Comparison of ENCODE assay signal across 22 cellular contexts in the genomic region with DNA sequence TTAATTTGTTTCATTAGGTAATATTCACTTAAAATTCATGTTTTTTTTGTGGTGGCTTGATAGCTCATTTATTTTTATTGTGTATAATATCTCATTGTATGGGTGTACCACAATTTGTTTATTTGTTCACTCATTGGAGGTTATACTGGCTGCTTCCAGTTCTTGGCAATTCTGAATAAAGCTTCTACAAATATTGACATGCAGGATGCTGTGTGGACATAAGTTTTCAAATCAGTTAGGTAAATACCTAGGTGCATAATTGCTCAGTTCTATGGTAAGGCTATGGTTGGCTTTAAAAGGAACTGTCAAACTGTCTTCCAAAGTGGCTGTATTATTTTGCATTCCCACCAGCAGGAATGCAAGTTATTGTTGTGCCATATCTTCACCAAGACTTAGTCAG.
"Had no signal": no experiment of that assay in that cellular context is flagged by ENCODE, and none has a peak within 500 bp of the region (broad histone marks: within the 10 kb centered on the region; RNA-seq: fewer than 3 reads in every experiment).

No MANE protein-coding gene starts in this region.

- H3K4me3 Mint-ChIP-seq: activated T-cell treated with anti-CD3 and anti-CD28 coated beads, Interleukin-2, amount 50 U/mL, for 72 hours; dendritic cell treated with granulocyte-macrophage colony-stimulating factor and Interleukin-4, amounts not matched to agents 40 ng/mL and 50 ng/mL, for 4 days; natural killer cell treated with Interleukin-12 subunit alpha and Interleukin-12 subunit beta and Interleukin-15 and Interleukin-18, amount 100 ng/mL, for 72 hours had no signal

- H3K27me3 ChIP-seq: breast epithelium, left lung, right lobe of liver, testis, transverse colon had no signal

- H3K27me3 Mint-ChIP-seq: dendritic cell treated with granulocyte-macrophage colony-stimulating factor and Interleukin-4, amounts not matched to agents 40 ng/mL and 50 ng/mL, for 4 days; natural killer cell treated with Interleukin-12 subunit alpha and Interleukin-12 subunit beta and Interleukin-15 and Interleukin-18, amount 100 ng/mL, for 72 hours; progenitor cell of endocrine pancreas had no signal

- H3K27ac ChIP-seq: breast epithelium, left lung, lower lobe of right lung, right lobe of liver, testis, transverse colon, VCaP had no signal

- H3K4me3 ChIP-seq: breast epithelium, left lung, lower lobe of right lung, mucosa of descending colon, right lobe of liver, testis, transverse colon had no signal

- H3K9me3 ChIP-seq: breast epithelium, lower lobe of right lung, right lobe of liver, testis, transverse colon had no signal

- H3K4me1 ChIP-seq: breast epithelium, left lung, lower lobe of right lung, right lobe of liver, testis, transverse colon had no signal

- DNase-seq: activated CD4-positive, alpha-beta T cell treated with anti-CD3 and anti-CD28 coated beads for 4 hours; activated CD4-positive, alpha-beta T cell treated with anti-CD3 and anti-CD28 coated beads, Interleukin-2, amount 50 U/mL, for 4 hours; activated naive CD4-positive, alpha-beta T cell; activated T-cell treated with anti-CD3 and anti-CD28 coated beads for 4 hours; activated T-cell treated with anti-CD3 and anti-CD28 coated beads, Interleukin-2, amount 50 U/mL, for 72 hours; central memory CD4-positive, alpha-beta T cell; left lung; lower lobe of right lung; mesenchymal stem cell; mucosa of descending colon; right lobe of liver; stimulated activated CD4-positive, alpha-beta T cell treated with anti-CD3 and anti-CD28 coated beads, Interleukin-2, amount 100 ng/mL, for 48 hours; stimulated activated naive CD8-positive, alpha-beta T cell treated with anti-CD3 and anti-CD28 coated beads, Interleukin-15, Interleukin-2, amounts not matched to agents 100 U/mL and 50 U/mL, for 24 hours; T-helper 9 cell; testis; transverse colon had no signal

- H3K27ac Mint-ChIP-seq: activated naive CD4-positive, alpha-beta T cell treated with anti-CD3 and anti-CD28 coated beads, Interleukin-2, amount 50 U/mL, for 72 hours; activated T-cell treated with anti-CD3 and anti-CD28 coated beads, Interleukin-2, amount 50 U/mL, for 72 hours; dendritic cell treated with granulocyte-macrophage colony-stimulating factor and Interleukin-4, amounts not matched to agents 40 ng/mL and 50 ng/mL, for 4 days; natural killer cell treated with Interleukin-12 subunit alpha and Interleukin-12 subunit beta and Interleukin-15 and Interleukin-18, amount 100 ng/mL, for 72 hours; progenitor cell of endocrine pancreas had no signal

- H3K36me3 ChIP-seq: breast epithelium, left lung, lower lobe of right lung, right lobe of liver, transverse colon had no signal

- ATAC-seq: activated naive CD4-positive, alpha-beta T cell treated with anti-CD3 and anti-CD28 coated beads, Interleukin-2, amount 50 U/mL, for 72 hours; activated T-cell treated with anti-CD3 and anti-CD28 coated beads, Interleukin-2, amount 50 U/mL, for 72 hours; left lung; lower lobe of right lung; mucosa of descending colon; natural killer cell treated with Interleukin-12 subunit alpha and Interleukin-12 subunit beta and Interleukin-15 and Interleukin-18, amount 100 ng/mL, for 72 hours; right lobe of liver; stimulated activated naive CD8-positive, alpha-beta T cell treated with anti-CD3 and anti-CD28 coated beads, Interleukin-15, Interleukin-2, amounts not matched to agents 100 U/mL and 50 U/mL, for 24 hours had no signal
